Comparison of ENCODE assay signal across 8 cellular contexts in genomic region chr13:19634129-19634740, GRCh38. TPM values are rescaled to one million over a fixed set of nuclear protein-coding genes. Genes with fewer than 3 reads are reported as not detected.
A peak's percentile ranks its signal among the peaks of the same experiment; 100 is the strongest.
DNase-seq lines count a peak whose midpoint lies in the region; ATAC-seq and TF ChIP-seq lines count a peak whose summit lies in the region.

No MANE protein-coding gene starts in this region.

- peaks cover 12% of the 10 kb centered on the region for H3K4me1 ChIP-seq in neuron (ENCODE audit: insufficient read depth, low read length)

- H3K4me3 ChIP-seq in AG10803 (ENCODE audit: low read length) (peak overlapping the region; percentile 77), neuron (ENCODE audit: low read length) (peak overlapping the region; percentile 95)

- CTCF ChIA-PET in activated CD4-positive, alpha-beta memory T cell treated with anti-CD3 and anti-CD28 coated beads for 36 hours (lab: Charles Lee): interaction anchor here (1.2 to 1.5 kb wide), 2 partner anchors 47 to 230 kb away, joined by 3 to 5 read pairs; partner anchors contain the start of gene ZMYM5

- peaks cover 28% of the 10 kb centered on the region for H3K4me1 Mint-ChIP-seq in activated CD4-positive, alpha-beta memory T cell treated with anti-CD3 and anti-CD28 coated beads for 36 hours (ENCODE audit: low read depth)

- TF ChIP-seq CTCF in AG10803 (conservative IDR thresholded peaks at IDR 0.05; ENCODE audit: low read length): no peak

- peak; percentile 3 for ATAC-seq in GM18873 (IDR thresholded peaks at IDR 0.05; ENCODE audit: low FRiP score, unreplicated experiment)
- ATAC-seq in HG03571 (IDR thresholded peaks at IDR 0.05; ENCODE audit: unreplicated experiment): peak; percentile 12
- no peak for ATAC-seq in GM18520 (IDR thresholded peaks at IDR 0.05; ENCODE audit: unreplicated experiment)

- H2AFZ ChIP-seq in neuron (ENCODE audit: low read depth, low read length): peak overlapping the region; percentile 69

- H3K9me3 Mint-ChIP-seq in activated CD4-positive, alpha-beta memory T cell treated with anti-CD3 and anti-CD28 coated beads for 36 hours: peaks cover 4% of the 10 kb centered on the region

- no peaks in the 10 kb centered on the region for H3K27me3 ChIP-seq in neuron (ENCODE audit: insufficient read depth, low read length)

- DNase-seq in AG10803 (ENCODE audit: low read depth): peak; percentile 58
- DNase-seq in activated CD4-positive, alpha-beta memory T cell treated with anti-CD3 and anti-CD28 coated beads for 36 hours: no peak
- peak; percentile 51 for DNase-seq in foreskin melanocyte
- no peak for DNase-seq in NCI-H1105 (lab: John Stamatoyannopoulos, UW)

- intact Hi-C loops in activated CD4-positive, alpha-beta memory T cell treated with anti-CD3 and anti-CD28 coated beads for 36 hours (cut with micrococcal nuclease): no loop called here

- POLR2A ChIA-PET in activated CD4-positive, alpha-beta memory T cell treated with anti-CD3 and anti-CD28 coated beads for 36 hours (lab: Charles Lee): interaction anchor here (0.7 to 1.8 kb wide), 4 partner anchors 11 to 226 kb away, joined by 3 to 5 read pairs (median 4); partner anchors contain the start of gene PSPC1

- peak overlapping the region; percentile 100 for H3K4me3 Mint-ChIP-seq in activated CD4-positive, alpha-beta memory T cell treated with anti-CD3 and anti-CD28 coated beads for 36 hours

- peak overlapping the region; percentile 98 for H3K27ac Mint-ChIP-seq in activated CD4-positive, alpha-beta memory T cell treated with anti-CD3 and anti-CD28 coated beads for 36 hours

- H3K9me3 ChIP-seq in neuron (ENCODE audit: low read length): peaks cover 1% of the 10 kb centered on the region

- H3K36me3 ChIP-seq in neuron (ENCODE audit: insufficient read depth, low read length): peaks cover 5% of the 10 kb centered on the region

- peaks cover 2% of the 10 kb centered on the region for H3K27me3 Mint-ChIP-seq in activated CD4-positive, alpha-beta memory T cell treated with anti-CD3 and anti-CD28 coated beads for 36 hours

- peaks cover 7% of the 10 kb centered on the region for H3K36me3 Mint-ChIP-seq in activated CD4-positive, alpha-beta memory T cell treated with anti-CD3 and anti-CD28 coated beads for 36 hours

RNA-seq across cellular contexts. Expression of gene MPHOSPH8, which starts 0.8 kb away (rescaled TPM):
- 10 to 100 TPM; 32.6 to 37.6 TPM for total RNA-seq in activated CD4-positive, alpha-beta memory T cell treated with anti-CD3 and anti-CD28 coated beads for 36 hours

Comparison
In these comparisons a context has a peak if more than half of its experiments do, and no peak if none do; other contexts are left out.
1. DNase-seq: peak in AG10803 (single experiment) and foreskin melanocyte (single experiment); none in activated CD4-positive, alpha-beta memory T cell treated with anti-CD3 and anti-CD28 coated beads for 36 hours (single experiment) and NCI-H1105 (single experiment).